19 cellular contexts compared by ENCODE assay signal in the genomic region with DNA sequence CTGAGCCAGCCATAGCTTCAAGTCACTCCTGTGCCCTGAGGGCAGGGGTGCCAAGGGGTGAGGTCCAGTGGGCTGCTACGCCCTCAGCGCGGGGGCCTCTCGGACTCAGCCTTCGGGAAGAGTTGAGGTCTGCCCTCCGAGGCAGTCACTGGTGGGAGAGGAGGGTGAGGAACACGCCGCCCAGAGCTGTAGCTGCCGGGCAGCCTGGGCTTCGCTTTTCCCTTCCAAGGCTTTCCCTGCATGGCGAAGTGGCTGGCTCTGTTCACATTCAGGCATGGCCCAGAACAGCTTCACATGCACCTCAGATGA. TPM values are rescaled to one million over a fixed set of nuclear protein-coding genes. Genes with fewer than 3 reads are reported as not detected.
DNase-seq lines count a peak whose midpoint lies in the region; ATAC-seq, FAIRE-seq and TF ChIP-seq lines count a peak whose summit lies in the region.
"Had no signal": no experiment of that assay in that cellular context is flagged by ENCODE, and none has a peak within 500 bp of the region (broad histone marks: within the 10 kb centered on the region; RNA-seq: fewer than 3 reads in every experiment).

No MANE protein-coding gene starts in this region.

- peaks cover 29% of the 10 kb centered on the region for H3K4me1 ChIP-seq in HepG2 (ENCODE audit: insufficient read depth, low read length)
- no peaks in the 10 kb centered on the region for H3K4me1 ChIP-seq in right lobe of liver
- no peaks in the 10 kb centered on the region for H3K4me1 ChIP-seq in endocrine pancreas (ENCODE audit: control insufficient read depth, insufficient read depth, low read length)
- H3K4me1 ChIP-seq: Caco-2, HAP-1 had no signal

- in situ Hi-C loops in HepG2 (cut with HindIII; ENCODE audit: extremely low pct_ligation_motif_present, low pct_unique_long_range_greater_than_20kb): no loop called here

- POLR2A ChIA-PET in HepG2 (lab: Yijun Ruan, JAX): interaction anchor here (0.7 to 1.0 kb wide), 2 partner anchors 40 to 324 kb away, joined by 3 to 4 read pairs; no protein-coding TSS in a partner anchor

- ATAC-seq in HepG2 (peak; percentile 59), right lobe of liver (no peak), sciatic nerve (peak; percentile 22), HG02840 (IDR thresholded peaks at IDR 0.05; ENCODE audit: low FRiP score, unreplicated experiment) (no peak), HG03354 (IDR thresholded peaks at IDR 0.05; ENCODE audit: poor library complexity, severe bottlenecking, unreplicated experiment) (no peak)

- H3K9me3 ChIP-seq in HepG2 (ENCODE audit: low read length) (no peaks in the 10 kb centered on the region), right lobe of liver (no peaks in the 10 kb centered on the region), endocrine pancreas (ENCODE audit: control insufficient read depth, low read length) (no peaks in the 10 kb centered on the region)
- H3K9me3 ChIP-seq: A549, Caco-2, HAP-1 had no signal

- no peaks in the 10 kb centered on the region for H3K79me2 ChIP-seq in HepG2 (ENCODE audit: insufficient read depth, low read length)

- CTCF ChIA-PET in HepG2 (lab: Yijun Ruan, JAX; ENCODE audit: low intra/inter-chr PET ratio, low total read pairs): no interaction called here

- no peak for TF ChIP-seq POLR2A in HepG2 (IDR thresholded peaks at IDR 0.05; ENCODE audit: insufficient read depth in 1 of 2, low read depth in 2 of 2, low read length in 2 of 2)
- no peak for TF ChIP-seq POLR2A in right lobe of liver (IDR thresholded peaks at IDR 0.05)

- peak; percentile 8 for DNase-seq in NCI-H1694 treated with DMSO at 0.1 percent for 48 hours (lab: John Stamatoyannopoulos, UW)
- DNase-seq in NCI-H1694 (lab: John Stamatoyannopoulos, UW): no peak
- DNase-seq in HepG2 (ENCODE audit: low spot score): no peak
- no peak for DNase-seq in right lobe of liver
- no peak for DNase-seq in sciatic nerve (ENCODE audit: low spot score)
- DNase-seq: AML-193; Caco-2; CD4-positive, alpha-beta T cell had no signal

- no peak for TF ChIP-seq RAD21 in HepG2 (CRISPR knock-in tag; IDR thresholded peaks at IDR 0.05)

- no peak for FAIRE-seq in HepG2 (lab: Jason Lieb, UNC)
- FAIRE-seq: A549, D721Med, G401.6, GM12891, GM19239 had no signal

- no peak for TF ChIP-seq CTCF in HepG2 (CRISPR knock-in tag; IDR thresholded peaks at IDR 0.05)
- TF ChIP-seq CTCF in right lobe of liver (IDR thresholded peaks at IDR 0.05): no peak

- H2AFZ ChIP-seq in HepG2 (ENCODE audit: low read length): no peak overlapping the region

- no TSS peak for BruUV-seq in HepG2 (replicated peaks; lab: Mats Ljungman, UMichigan)

- H3K36me3 ChIP-seq in HepG2 (replicated peaks in 1 of 2; ENCODE audit: control insufficient read depth in 1 of 2, insufficient read depth in 2 of 2, low read length in 2 of 2) (no peaks in the 10 kb centered on the region), right lobe of liver (no peaks in the 10 kb centered on the region), endocrine pancreas (ENCODE audit: control insufficient read depth, insufficient read depth, low read length) (no peaks in the 10 kb centered on the region)
- H3K36me3 ChIP-seq: HAP-1 had no signal

- H3K27me3 ChIP-seq in HepG2 (ENCODE audit: control insufficient read depth in 1 of 2, insufficient read depth in 2 of 2, low read length in 2 of 2) (peaks cover 12 to 71% of the 10 kb centered on the region in 2 experiments; a peak in 4 of 5 replicates), right lobe of liver (peaks cover 0 to 6% of the 10 kb centered on the region in 2 donors), endocrine pancreas (ENCODE audit: control insufficient read depth, insufficient read depth, low read length) (no peaks in the 10 kb centered on the region)

- intact Hi-C loops in HepG2 (cut with micrococcal nuclease; ENCODE audit: unreplicated experiment) (no loop called here), right lobe of liver (cut with DNase I) (no loop called here), sciatic nerve (cut with DNase I) (no loop called here)

- H4K20me1 ChIP-seq in HepG2 (ENCODE audit: insufficient read depth, low read length): peaks cover 2% of the 10 kb centered on the region; the same call in 1 of the 2 replicates

- H3K27ac ChIP-seq in HepG2 (ENCODE audit: extremely low read length, insufficient read depth, low read length): no peak overlapping the region
- no peak overlapping the region for H3K27ac ChIP-seq in right lobe of liver
- H3K27ac ChIP-seq: 22Rv1, A549, C4-2B had no signal

- TF ChIP-seq EP300 in HepG2 (IDR thresholded peaks at IDR 0.05; ENCODE audit: low read depth in 2 of 2, low read length in 2 of 2) (no peak), HepG2 (CRISPR knock-in tag; IDR thresholded peaks at IDR 0.05; ENCODE audit: borderline replicate concordance) (no peak)

- H3K4me2 ChIP-seq in HepG2 (ENCODE audit: low read depth, low read length): peak overlapping the region; percentile 51

- WGBS in HepG2 (ENCODE audit: low lambda C conversion rate): 26% methylated on average over 3 of the region's 11 CpGs
- 54% methylated on average over 7 of the region's 11 CpGs for WGBS in right lobe of liver (ENCODE audit: insufficient coverage, low coverage, low lambda C conversion rate, missing lambda C conversion rate)

- H3K4me3 ChIP-seq in HepG2 (replicated peaks in 1 of 3; ENCODE audit: insufficient read depth in 1 of 3, low read depth in 2 of 3, low read length in 3 of 3): peak overlapping the region in 1 of 3 experiments; percentile 38; a peak in 1 of 6 replicates
- no peak overlapping the region for H3K4me3 ChIP-seq in right lobe of liver
- H3K4me3 ChIP-seq in endocrine pancreas (ENCODE audit: control insufficient read depth, insufficient read depth, low read length): peak overlapping the region; percentile 12
- H3K4me3 ChIP-seq: A549, HAP-1 had no signal

- H3K9ac ChIP-seq in HepG2 (ENCODE audit: insufficient read depth, low read depth, low read length) (no peak overlapping the region), endocrine pancreas (ENCODE audit: control insufficient read depth, insufficient read depth, low read length) (no peak overlapping the region)

TF ChIP-seq in HepG2, 621 proteins besides CTCF, POLR2A, EP300 and RAD21 (continues in another document):
- TF ChIP-seq ZNF234 (CRISPR knock-in tag; conservative IDR thresholded peaks at IDR 0.05): no peak
- TF ChIP-seq, protein P1, sequence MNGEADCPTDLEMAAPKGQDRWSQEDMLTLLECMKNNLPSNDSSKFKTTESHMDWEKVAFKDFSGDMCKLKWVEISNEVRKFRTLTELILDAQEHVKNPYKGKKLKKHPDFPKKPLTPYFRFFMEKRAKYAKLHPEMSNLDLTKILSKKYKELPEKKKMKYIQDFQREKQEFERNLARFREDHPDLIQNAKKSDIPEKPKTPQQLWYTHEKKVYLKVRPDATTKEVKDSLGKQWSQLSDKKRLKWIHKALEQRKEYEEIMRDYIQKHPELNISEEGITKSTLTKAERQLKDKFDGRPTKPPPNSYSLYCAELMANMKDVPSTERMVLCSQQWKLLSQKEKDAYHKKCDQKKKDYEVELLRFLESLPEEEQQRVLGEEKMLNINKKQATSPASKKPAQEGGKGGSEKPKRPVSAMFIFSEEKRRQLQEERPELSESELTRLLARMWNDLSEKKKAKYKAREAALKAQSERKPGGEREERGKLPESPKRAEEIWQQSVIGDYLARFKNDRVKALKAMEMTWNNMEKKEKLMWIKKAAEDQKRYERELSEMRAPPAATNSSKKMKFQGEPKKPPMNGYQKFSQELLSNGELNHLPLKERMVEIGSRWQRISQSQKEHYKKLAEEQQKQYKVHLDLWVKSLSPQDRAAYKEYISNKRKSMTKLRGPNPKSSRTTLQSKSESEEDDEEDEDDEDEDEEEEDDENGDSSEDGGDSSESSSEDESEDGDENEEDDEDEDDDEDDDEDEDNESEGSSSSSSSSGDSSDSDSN (CRISPR knock-in tag; IDR thresholded peaks at IDR 0.05): peak; percentile 81

RNA-seq across cellular contexts. Expression of a gene that starts 43.0 kb away (rescaled TPM):
- 31.4 and 43.4 TPM in 2 replicates for total RNA-seq in HepG2 (2016; rRNA removed; fragmentation: Illumina TruSeq; extraction: Trizol)
- 9.1 and 10.6 TPM in 2 replicates for total RNA-seq in HepG2 (2016; cell fraction: cytosol; rRNA removed; fragmentation: Illumina TruSeq; extraction: Trizol; ENCODE audit: low read depth)
- 30.8 and 45.5 TPM in 2 replicates for total RNA-seq in HepG2 (2016; cell fraction: insoluble cytoplasmic fraction; rRNA removed; fragmentation: Illumina TruSeq; extraction: Trizol)
- total RNA-seq in HepG2 (2016; cell fraction: membrane; rRNA removed; fragmentation: Illumina TruSeq; extraction: Trizol): 23.1 and 25.3 TPM in 2 replicates
- total RNA-seq in HepG2 (2016; cell fraction: nucleus; rRNA removed; fragmentation: Illumina TruSeq; extraction: Trizol): 12.4 and 14.4 TPM in 2 replicates
- polyA plus RNA-seq in HepG2 (2011; rRNA removed): 18.7 and 21.6 TPM in 2 replicates
- polyA plus RNA-seq in HepG2 (2011; cell fraction: cytosol; rRNA removed): 19.8 and 22.2 TPM in 2 replicates
- polyA plus RNA-seq in HepG2 (2011; cell fraction: nucleus; rRNA removed): 12.8 and 14.0 TPM in 2 replicates
- polyA plus RNA-seq in HepG2 (2012): 13.3 and 16.8 TPM in 2 replicates
- 4.2 and 5.1 TPM in 2 replicates for polyA plus RNA-seq in HepG2 (2016; cell fraction: cytosol; fragmentation: Illumina TruSeq; extraction: Trizol; ENCODE audit: low read depth)
- polyA plus RNA-seq in HepG2 (2016; cell fraction: insoluble cytoplasmic fraction; fragmentation: Illumina TruSeq; extraction: Trizol; ENCODE audit: low read depth): 37.9 and 38.1 TPM in 2 replicates
- polyA plus RNA-seq in HepG2 (2016; cell fraction: membrane; fragmentation: Illumina TruSeq; extraction: Trizol; ENCODE audit: low read depth): 11.1 and 13.7 TPM in 2 replicates
- polyA plus RNA-seq in HepG2 (2016; cell fraction: nucleus; fragmentation: Illumina TruSeq; extraction: Trizol; ENCODE audit: insufficient read depth, low read depth): 24.6 and 27.6 TPM in 2 replicates
- polyA minus RNA-seq in HepG2 (2011; rRNA and poly(A)+ RNA removed; ENCODE audit: low replicate concordance): 23.0 and 28.7 TPM in 2 replicates
- polyA minus RNA-seq in HepG2 (2011; cell fraction: cytosol; rRNA and poly(A)+ RNA removed): 11.2 and 12.0 TPM in 2 replicates
- polyA minus RNA-seq in HepG2 (2011; cell fraction: nucleus; rRNA and poly(A)+ RNA removed): 6.7 and 8.5 TPM in 2 replicates
- total RNA-seq in right lobe of liver: 10 to 100 TPM in 5 of 6 experiments, 1 to 10 TPM in 1; 9.7 to 20.9 (median 11.1) TPM
- 18.6 TPM for total RNA-seq in sciatic nerve

Comparison
In these comparisons a context has a peak if more than half of its experiments do, and no peak if none do; other contexts are left out.
1. ATAC-seq: peak in HepG2 (single experiment) and sciatic nerve (single experiment); none in right lobe of liver (0 of 4), HG02840 (single experiment) and HG03354 (single experiment).